1 cellular context compared by ENCODE assay signal in the genomic region with DNA sequence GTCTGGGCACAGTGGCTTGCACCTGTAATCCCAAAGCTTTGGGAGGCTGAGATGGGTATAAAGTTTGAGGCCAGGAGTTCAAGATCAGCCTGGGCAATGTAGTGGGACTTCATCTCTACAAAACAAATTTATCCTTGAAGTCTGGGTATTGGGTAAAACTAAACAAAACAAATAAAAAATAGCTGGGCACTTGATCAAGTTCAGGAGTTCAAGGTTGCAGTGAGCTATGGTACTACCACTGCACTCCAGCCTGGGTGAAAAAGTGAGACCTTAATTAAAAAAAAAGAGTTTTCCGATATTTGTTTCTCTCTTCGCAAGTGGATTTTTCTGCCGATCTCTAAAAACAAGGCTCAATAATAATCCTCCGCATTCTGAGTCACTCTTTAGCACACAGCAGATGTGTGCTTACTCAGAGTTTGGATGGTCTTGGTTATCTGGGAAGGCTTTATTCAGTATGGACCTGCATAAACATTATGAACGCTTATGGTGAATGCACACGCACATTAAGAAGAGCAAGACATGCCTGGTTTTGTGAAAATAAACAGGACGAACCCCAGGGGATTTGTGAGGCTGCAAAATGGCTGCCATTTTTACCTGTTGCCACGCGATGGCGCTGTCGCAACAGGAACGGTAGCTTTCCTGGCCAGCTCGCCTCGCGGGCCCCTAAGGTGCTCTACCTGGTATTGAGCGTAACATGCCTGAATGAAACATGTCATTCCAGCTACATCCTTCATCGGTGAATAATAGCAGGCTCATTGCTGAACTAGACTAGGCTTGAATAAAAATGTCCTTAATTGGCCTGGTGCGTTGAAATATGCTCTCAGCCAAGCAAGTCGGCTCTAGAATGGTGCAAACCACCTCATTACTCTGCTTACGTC.
A peak's percentile ranks its signal among the peaks of the same experiment; 100 is the strongest.
TF ChIP-seq lines count a peak whose summit lies in the region.

No MANE protein-coding gene starts in this region.

TF ChIP-seq in HEK293, 187 proteins besides CTCF, POLR2A, EP300 and RAD21 (continued from another document):
- TF ChIP-seq, protein P1, sequence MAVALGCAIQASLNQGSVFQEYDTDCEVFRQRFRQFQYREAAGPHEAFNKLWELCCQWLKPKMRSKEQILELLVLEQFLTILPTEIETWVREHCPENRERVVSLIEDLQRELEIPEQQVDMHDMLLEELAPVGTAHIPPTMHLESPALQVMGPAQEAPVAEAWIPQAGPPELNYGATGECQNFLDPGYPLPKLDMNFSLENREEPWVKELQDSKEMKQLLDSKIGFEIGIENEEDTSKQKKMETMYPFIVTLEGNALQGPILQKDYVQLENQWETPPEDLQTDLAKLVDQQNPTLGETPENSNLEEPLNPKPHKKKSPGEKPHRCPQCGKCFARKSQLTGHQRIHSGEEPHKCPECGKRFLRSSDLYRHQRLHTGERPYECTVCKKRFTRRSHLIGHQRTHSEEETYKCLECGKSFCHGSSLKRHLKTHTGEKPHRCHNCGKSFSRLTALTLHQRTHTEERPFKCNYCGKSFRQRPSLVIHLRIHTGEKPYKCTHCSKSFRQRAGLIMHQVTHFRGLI (tag by site-specific recombination; IDR thresholded peaks at IDR 0.05) = no peak
- TF ChIP-seq ZNF274 (IDR thresholded peaks at IDR 0.05; ENCODE audit: low read length) = no peak
- TF ChIP-seq ZNF274 (tag by site-specific recombination; IDR thresholded peaks at IDR 0.05; ENCODE audit: borderline replicate concordance) = no peak
- TF ChIP-seq, protein P2, sequence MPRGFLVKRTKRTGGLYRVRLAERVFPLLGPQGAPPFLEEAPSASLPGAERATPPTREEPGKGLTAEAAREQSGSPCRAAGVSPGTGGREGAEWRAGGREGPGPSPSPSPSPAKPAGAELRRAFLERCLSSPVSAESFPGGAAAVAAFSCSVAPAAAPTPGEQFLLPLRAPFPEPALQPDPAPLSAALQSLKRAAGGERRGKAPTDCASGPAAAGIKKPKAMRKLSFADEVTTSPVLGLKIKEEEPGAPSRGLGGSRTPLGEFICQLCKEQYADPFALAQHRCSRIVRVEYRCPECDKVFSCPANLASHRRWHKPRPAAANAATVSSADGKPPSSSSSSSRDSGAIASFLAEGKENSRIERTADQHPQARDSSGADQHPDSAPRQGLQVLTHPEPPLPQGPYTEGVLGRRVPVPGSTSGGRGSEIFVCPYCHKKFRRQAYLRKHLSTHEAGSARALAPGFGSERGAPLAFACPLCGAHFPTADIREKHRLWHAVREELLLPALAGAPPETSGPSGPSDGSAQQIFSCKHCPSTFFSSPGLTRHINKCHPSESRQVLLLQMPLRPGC (tag by site-specific recombination; IDR thresholded peaks at IDR 0.05) = no peak
- peak; percentile 85 for TF ChIP-seq ZNF335 (tag by site-specific recombination; conservative IDR thresholded peaks at IDR 0.05)
- no peak for TF ChIP-seq ZNF155 (tag by site-specific recombination; IDR thresholded peaks at IDR 0.05)
